1 cellular context compared by ENCODE assay signal in the genomic region with DNA sequence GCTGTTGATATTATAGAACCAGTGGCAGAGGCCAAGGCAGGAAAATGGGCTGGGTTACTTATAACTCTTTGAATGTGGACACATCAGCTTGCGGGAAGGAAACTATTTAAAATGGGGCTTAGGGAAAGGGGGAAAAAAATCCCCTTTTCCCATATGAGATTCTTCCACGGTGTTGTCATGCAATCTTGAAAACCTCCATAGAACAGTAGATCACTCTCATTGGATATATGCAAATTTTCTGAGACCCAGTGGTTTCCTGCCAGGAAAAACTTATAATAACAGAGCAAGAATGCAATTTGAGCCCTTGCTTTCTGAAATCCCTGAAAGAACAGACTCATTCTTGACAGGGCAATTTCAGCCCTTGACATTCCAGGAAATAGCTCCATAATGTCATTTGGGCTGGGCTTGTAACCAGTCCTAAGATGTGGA.
TF ChIP-seq lines count a peak whose summit lies in the region.

No MANE protein-coding gene starts in this region.

TF ChIP-seq in K562, 482 proteins besides CTCF, POLR2A, EP300 and RAD21 (continued from another document):
- TF ChIP-seq, protein P1, sequence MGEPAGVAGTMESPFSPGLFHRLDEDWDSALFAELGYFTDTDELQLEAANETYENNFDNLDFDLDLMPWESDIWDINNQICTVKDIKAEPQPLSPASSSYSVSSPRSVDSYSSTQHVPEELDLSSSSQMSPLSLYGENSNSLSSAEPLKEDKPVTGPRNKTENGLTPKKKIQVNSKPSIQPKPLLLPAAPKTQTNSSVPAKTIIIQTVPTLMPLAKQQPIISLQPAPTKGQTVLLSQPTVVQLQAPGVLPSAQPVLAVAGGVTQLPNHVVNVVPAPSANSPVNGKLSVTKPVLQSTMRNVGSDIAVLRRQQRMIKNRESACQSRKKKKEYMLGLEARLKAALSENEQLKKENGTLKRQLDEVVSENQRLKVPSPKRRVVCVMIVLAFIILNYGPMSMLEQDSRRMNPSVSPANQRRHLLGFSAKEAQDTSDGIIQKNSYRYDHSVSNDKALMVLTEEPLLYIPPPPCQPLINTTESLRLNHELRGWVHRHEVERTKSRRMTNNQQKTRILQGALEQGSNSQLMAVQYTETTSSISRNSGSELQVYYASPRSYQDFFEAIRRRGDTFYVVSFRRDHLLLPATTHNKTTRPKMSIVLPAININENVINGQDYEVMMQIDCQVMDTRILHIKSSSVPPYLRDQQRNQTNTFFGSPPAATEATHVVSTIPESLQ (CRISPR knock-in tag; IDR thresholded peaks at IDR 0.05), result no peak
